Comparison of ENCODE assay signal across 8 cellular contexts in genomic region chr20:62640870-62641748, GRCh38. TPM values are rescaled to one million over a fixed set of nuclear protein-coding genes. Genes with fewer than 3 reads are reported as not detected.
A peak's percentile ranks its signal among the peaks of the same experiment; 100 is the strongest.
DNase-seq lines count a peak whose midpoint lies in the region; ATAC-seq and TF ChIP-seq lines count a peak whose summit lies in the region.

No MANE protein-coding gene starts in this region.

- H3K27ac ChIP-seq in SK-N-MC = no peak overlapping the region
- peak overlapping the region in 3 of 4 donors; percentile 65 to 89 (median 84) for H3K27ac ChIP-seq in esophagus squamous epithelium
- H3K27ac ChIP-seq in suprapubic skin = no peak overlapping the region

- DNase-seq in activated T-cell treated with anti-CD3 and anti-CD28 coated beads, Interleukin-2, amount 50 U/mL, for 72 hours = peak in 1 of 2 donors; percentile 23
- DNase-seq in activated T-cell treated with anti-CD3 and anti-CD28 coated beads for 4 hours (no peak), SK-N-MC (ENCODE audit: low read depth, low spot score) (no peak), esophagus squamous epithelium (lab: John Stamatoyannopoulos, UW) (no peak), suprapubic skin (ENCODE audit: low spot score in 2 of 2) (no peak), AG08396 (ENCODE audit: low spot score) (no peak), NCI-H1048 (lab: John Stamatoyannopoulos, UW) (no peak), NCI-H748 (lab: John Stamatoyannopoulos, UW; ENCODE audit: unreplicated experiment) (no peak)

- peaks cover 14% of the 10 kb centered on the region for H3K4me1 Mint-ChIP-seq in activated T-cell treated with anti-CD3 and anti-CD28 coated beads, Interleukin-2, amount 50 U/mL, for 72 hours (ENCODE audit: low read depth)

- H3K27ac Mint-ChIP-seq in activated T-cell treated with anti-CD3 and anti-CD28 coated beads, Interleukin-2, amount 50 U/mL, for 72 hours = no peak overlapping the region

- no peaks in the 10 kb centered on the region for H3K36me3 Mint-ChIP-seq in activated T-cell treated with anti-CD3 and anti-CD28 coated beads, Interleukin-2, amount 50 U/mL, for 72 hours (ENCODE audit: insufficient read depth in 2 of 2)

- H3K9me3 ChIP-seq in SK-N-MC (ENCODE audit: low read depth, low read length) (no peaks in the 10 kb centered on the region), esophagus squamous epithelium (no peaks in the 10 kb centered on the region), suprapubic skin (no peaks in the 10 kb centered on the region)

- H3K27me3 Mint-ChIP-seq in activated T-cell treated with anti-CD3 and anti-CD28 coated beads, Interleukin-2, amount 50 U/mL, for 72 hours (ENCODE audit: low read depth) = peaks cover 15% of the 10 kb centered on the region

- H3K9ac ChIP-seq in SK-N-MC (ENCODE audit: insufficient read length) = peak overlapping the region; percentile 76

- TF ChIP-seq POLR2A in esophagus squamous epithelium (IDR thresholded peaks at IDR 0.05) (no peak), suprapubic skin (IDR thresholded peaks at IDR 0.05) (no peak)

- WGBS in esophagus squamous epithelium, 2 donors = 76 to 81% methylated on average over 25 to 26 of the region's 27 CpGs
- WGBS in suprapubic skin = 73% methylated on average over 27 of the region's 27 CpGs

- H3K9me3 Mint-ChIP-seq in activated T-cell treated with anti-CD3 and anti-CD28 coated beads, Interleukin-2, amount 50 U/mL, for 72 hours = no peaks in the 10 kb centered on the region

- ATAC-seq in activated T-cell treated with anti-CD3 and anti-CD28 coated beads, Interleukin-2, amount 50 U/mL, for 72 hours (replicated peaks in 1 of 2) = no peak

- TF ChIP-seq EP300 in suprapubic skin (IDR thresholded peaks at IDR 0.05) = no peak

- H3K4me3 ChIP-seq in SK-N-MC (peak overlapping the region; percentile 91), esophagus squamous epithelium (peak overlapping the region in 2 of 4 donors; percentile 69 to 78), suprapubic skin (peak overlapping the region; percentile 71)

- intact Hi-C loops in esophagus squamous epithelium (cut with DNase I) = no loop called here

- H3K27me3 ChIP-seq in esophagus squamous epithelium = peaks cover 0 to 96% (median 2%) of the 10 kb centered on the region in 4 donors
- peaks cover 71% of the 10 kb centered on the region for H3K27me3 ChIP-seq in suprapubic skin

- peaks cover 40 to 50% (median 41%) of the 10 kb centered on the region in 3 donors for H3K4me1 ChIP-seq in esophagus squamous epithelium
- peaks cover 45% of the 10 kb centered on the region for H3K4me1 ChIP-seq in suprapubic skin

- TF ChIP-seq CTCF in esophagus squamous epithelium (IDR thresholded peaks at IDR 0.05) = no peak
- no peak for TF ChIP-seq CTCF in suprapubic skin (IDR thresholded peaks at IDR 0.05)

- H3K4me3 Mint-ChIP-seq in activated T-cell treated with anti-CD3 and anti-CD28 coated beads, Interleukin-2, amount 50 U/mL, for 72 hours = peak overlapping the region; percentile 84 to 86

- H3K36me3 ChIP-seq in SK-N-MC (ENCODE audit: insufficient read depth, low read length) = no peaks in the 10 kb centered on the region
- no peaks in the 10 kb centered on the region for H3K36me3 ChIP-seq in esophagus squamous epithelium
- H3K36me3 ChIP-seq in suprapubic skin = no peaks in the 10 kb centered on the region

RNA-seq across cellular contexts. Expression of gene SLCO4A1, which starts 1.2 kb away (rescaled TPM):
- total RNA-seq in activated T-cell treated with anti-CD3 and anti-CD28 coated beads, Interleukin-2, amount 50 U/mL, for 72 hours = 10 to 100 TPM; 26.1 to 34.6 TPM
- total RNA-seq in esophagus squamous epithelium (10 to 100 TPM in 3 of 4 donors, 1 to 10 TPM in 1; 6.7 to 22.1 (median 14.4) TPM), suprapubic skin (10 to 100 TPM; 50.2 to 59.1 (median 52.7) TPM)

Comparison
In these comparisons a context has a peak if more than half of its experiments do, and no peak if none do; other contexts are left out.
1. H3K27ac ChIP-seq: peak in esophagus squamous epithelium (3 of 4); none in SK-N-MC (single experiment) and suprapubic skin (single experiment).